12 cellular contexts compared by ENCODE assay signal in the genomic region with DNA sequence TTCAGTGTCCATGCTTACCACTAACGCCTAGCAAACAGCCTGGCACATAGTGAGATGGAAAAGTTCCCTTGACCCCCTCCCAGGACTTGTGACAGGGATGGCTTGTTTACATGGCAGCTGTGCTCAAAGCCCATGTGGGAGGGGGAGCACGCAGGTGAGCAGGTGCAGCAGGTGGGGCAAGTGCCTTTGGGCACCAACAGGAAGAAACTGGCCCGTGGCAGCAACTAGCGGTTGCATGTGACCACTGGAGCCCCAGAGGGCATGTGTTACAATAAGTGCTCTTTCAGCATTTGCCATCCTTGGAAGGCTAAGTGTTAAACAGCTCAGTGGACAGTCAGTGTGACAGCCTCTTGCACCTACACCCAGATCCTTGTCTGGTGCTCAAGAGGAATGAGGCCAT.
"Had no signal": no experiment of that assay in that cellular context is flagged by ENCODE, and none has a peak within 500 bp of the region (broad histone marks: within the 10 kb centered on the region; RNA-seq: fewer than 3 reads in every experiment).

No MANE protein-coding gene starts in this region.

- DNase-seq: activated CD4-positive, alpha-beta memory T cell treated with anti-CD3 and anti-CD28 coated beads for 36 hours; activated CD8-positive, alpha-beta memory T cell treated with anti-CD3 and anti-CD28 coated beads, Interleukin-2, amount 10 ng/mL, durations not matched to agents 7 days and 5 days; activated naive CD4-positive, alpha-beta T cell; activated naive CD8-positive, alpha-beta T cell treated with anti-CD3 and anti-CD28 coated beads for 36 hours; amniotic stem cell; effector CD4-positive, alpha-beta T cell; gastrocnemius medialis; head of caudate nucleus; kidney; stimulated activated CD4-positive, alpha-beta T cell treated with anti-CD3 and anti-CD28 coated beads, Interleukin-4, amount 100 ng/mL, for 1 hour; testis; upper lobe of right lung had no signal
